In genomic region chr5:150448353-150448752, GRCh38 we compare ENCODE assay signal across 1 cellular context.
TF ChIP-seq lines count a peak whose summit lies in the region.

No MANE protein-coding gene starts in this region.

TF ChIP-seq in K562, 482 proteins besides CTCF, POLR2A, EP300 and RAD21 (continued from another document and continues in another):
- TF ChIP-seq MYBL2 (IDR thresholded peaks at IDR 0.05; ENCODE audit: low read depth), result no peak
- TF ChIP-seq MYBL2 (CRISPR knock-in tag; IDR thresholded peaks at IDR 0.05; ENCODE audit: borderline replicate concordance), result no peak
- no peak for TF ChIP-seq RBM25 (IDR thresholded peaks at IDR 0.05; ENCODE audit: low read depth, low read length, severe bottlenecking)
- no peak for TF ChIP-seq NCOA2 (IDR thresholded peaks at IDR 0.05; ENCODE audit: partially characterized antibody in 2 of 2)
- TF ChIP-seq CBFB (CRISPR knock-in tag; IDR thresholded peaks at IDR 0.05), result no peak
- TF ChIP-seq NR3C1 (CRISPR knock-in tag; IDR thresholded peaks at IDR 0.05), result no peak
- no peak for TF ChIP-seq BCL6 (CRISPR knock-in tag; IDR thresholded peaks at IDR 0.05)
- no peak for TF ChIP-seq CBFA2T3 (IDR thresholded peaks at IDR 0.05)
- 0 out of 2 replicates have a peak, but pooled peaks have one; percentile 26 for TF ChIP-seq ELF2 (CRISPR knock-in tag; IDR thresholded peaks at IDR 0.05)
- 0 out of 4 replicates have a peak, but pooled peaks of 1 of the 2 experiments have one; percentile 16 for TF ChIP-seq MNT (conservative IDR thresholded peaks at IDR 0.05)
- 0 out of 2 replicates have a peak, but pooled peaks have one; percentile 12 for TF ChIP-seq DPF2 (IDR thresholded peaks at IDR 0.05)
- no peak for TF ChIP-seq ZC3H11A (IDR thresholded peaks at IDR 0.05; ENCODE audit: low read depth, low read length)
- TF ChIP-seq RUNX1 (IDR thresholded peaks at IDR 0.05; ENCODE audit: low read depth), result no peak
- TF ChIP-seq HDAC2 (IDR thresholded peaks at IDR 0.05), result no peak
- no peak for TF ChIP-seq ZNF175 (CRISPR knock-in tag; IDR thresholded peaks at IDR 0.05; ENCODE audit: low read depth)
- no peak for TF ChIP-seq MLX (CRISPR knock-in tag; conservative IDR thresholded peaks at IDR 0.05)
- TF ChIP-seq, protein P1, sequence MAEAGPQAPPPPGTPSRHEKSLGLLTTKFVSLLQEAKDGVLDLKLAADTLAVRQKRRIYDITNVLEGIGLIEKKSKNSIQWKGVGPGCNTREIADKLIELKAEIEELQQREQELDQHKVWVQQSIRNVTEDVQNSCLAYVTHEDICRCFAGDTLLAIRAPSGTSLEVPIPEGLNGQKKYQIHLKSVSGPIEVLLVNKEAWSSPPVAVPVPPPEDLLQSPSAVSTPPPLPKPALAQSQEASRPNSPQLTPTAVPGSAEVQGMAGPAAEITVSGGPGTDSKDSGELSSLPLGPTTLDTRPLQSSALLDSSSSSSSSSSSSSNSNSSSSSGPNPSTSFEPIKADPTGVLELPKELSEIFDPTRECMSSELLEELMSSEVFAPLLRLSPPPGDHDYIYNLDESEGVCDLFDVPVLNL (CRISPR knock-in tag; IDR thresholded peaks at IDR 0.05; ENCODE audit: low read depth), result no peak
- TF ChIP-seq ETV1 (tag; conservative IDR thresholded peaks at IDR 0.05; ENCODE audit: low read depth), result peak; percentile 53; the same call in 1 of the 2 replicates
- no peak for TF ChIP-seq PHTF2 (CRISPR knock-in tag; IDR thresholded peaks at IDR 0.05)
- TF ChIP-seq RFX1 (IDR thresholded peaks at IDR 0.05), result no peak
- TF ChIP-seq ZNF551 (CRISPR knock-in tag; IDR thresholded peaks at IDR 0.05), result no peak
- TF ChIP-seq RBM17 (IDR thresholded peaks at IDR 0.05; ENCODE audit: borderline replicate concordance, low read depth, low read length), result no peak
- no peak for TF ChIP-seq NR1H2 (CRISPR knock-in tag; IDR thresholded peaks at IDR 0.05)
- TF ChIP-seq RAD51 (IDR thresholded peaks at IDR 0.05; ENCODE audit: borderline replicate concordance, low read depth), result no peak
- no peak for TF ChIP-seq TAF1 (IDR thresholded peaks at IDR 0.05; ENCODE audit: control insufficient read depth, extremely low read depth, insufficient read depth, low read length, severe bottlenecking)
- no peak for TF ChIP-seq ZBTB26 (CRISPR knock-in tag; IDR thresholded peaks at IDR 0.05)
- no peak for TF ChIP-seq MTA2 (IDR thresholded peaks at IDR 0.05; ENCODE audit: low read depth)
- TF ChIP-seq THRAP3 (IDR thresholded peaks at IDR 0.05; ENCODE audit: borderline replicate concordance), result no peak
- no peak for TF ChIP-seq ZNF77 (CRISPR knock-in tag; IDR thresholded peaks at IDR 0.05)
- TF ChIP-seq MCM3 (IDR thresholded peaks at IDR 0.05), result no peak
- TF ChIP-seq, protein P2, sequence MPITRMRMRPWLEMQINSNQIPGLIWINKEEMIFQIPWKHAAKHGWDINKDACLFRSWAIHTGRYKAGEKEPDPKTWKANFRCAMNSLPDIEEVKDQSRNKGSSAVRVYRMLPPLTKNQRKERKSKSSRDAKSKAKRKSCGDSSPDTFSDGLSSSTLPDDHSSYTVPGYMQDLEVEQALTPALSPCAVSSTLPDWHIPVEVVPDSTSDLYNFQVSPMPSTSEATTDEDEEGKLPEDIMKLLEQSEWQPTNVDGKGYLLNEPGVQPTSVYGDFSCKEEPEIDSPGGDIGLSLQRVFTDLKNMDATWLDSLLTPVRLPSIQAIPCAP (CRISPR knock-in tag; IDR thresholded peaks at IDR 0.05; ENCODE audit: borderline replicate concordance), result no peak
- peak in 1 of 2 experiments; percentile 25; a peak in 1 of 4 replicates for TF ChIP-seq HDAC1 (IDR thresholded peaks at IDR 0.05)
- no peak for TF ChIP-seq RBBP5 (IDR thresholded peaks at IDR 0.05; ENCODE audit: borderline replicate concordance, insufficient read depth, low read length, poor library complexity, severe bottlenecking)
- no peak for TF ChIP-seq MBD2 (IDR thresholded peaks at IDR 0.05; ENCODE audit: borderline replicate concordance, low read depth)
- TF ChIP-seq ZBTB33 (CRISPR knock-in tag; IDR thresholded peaks at IDR 0.05), result no peak
- no peak for TF ChIP-seq FOXA1 (IDR thresholded peaks at IDR 0.05; ENCODE audit: borderline replicate concordance)
- TF ChIP-seq RBM14 (IDR thresholded peaks at IDR 0.05; ENCODE audit: borderline replicate concordance, insufficient read depth, low read depth, low read length), result no peak
- TF ChIP-seq, protein P3, sequence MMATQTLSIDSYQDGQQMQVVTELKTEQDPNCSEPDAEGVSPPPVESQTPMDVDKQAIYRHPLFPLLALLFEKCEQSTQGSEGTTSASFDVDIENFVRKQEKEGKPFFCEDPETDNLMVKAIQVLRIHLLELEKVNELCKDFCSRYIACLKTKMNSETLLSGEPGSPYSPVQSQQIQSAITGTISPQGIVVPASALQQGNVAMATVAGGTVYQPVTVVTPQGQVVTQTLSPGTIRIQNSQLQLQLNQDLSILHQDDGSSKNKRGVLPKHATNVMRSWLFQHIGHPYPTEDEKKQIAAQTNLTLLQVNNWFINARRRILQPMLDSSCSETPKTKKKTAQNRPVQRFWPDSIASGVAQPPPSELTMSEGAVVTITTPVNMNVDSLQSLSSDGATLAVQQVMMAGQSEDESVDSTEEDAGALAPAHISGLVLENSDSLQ (IDR thresholded peaks at IDR 0.05), result no peak
- TF ChIP-seq ZNF592 (IDR thresholded peaks at IDR 0.05), result no peak
- no peak for TF ChIP-seq NFE2L1 (tag; IDR thresholded peaks at IDR 0.05; ENCODE audit: borderline replicate concordance, low read depth)
- TF ChIP-seq ZNF133 (CRISPR knock-in tag; IDR thresholded peaks at IDR 0.05), result no peak
- no peak for TF ChIP-seq ELF4 (CRISPR knock-in tag; IDR thresholded peaks at IDR 0.05)
- peak in 1 of 2 experiments; percentile 26; a peak in 2 of 4 replicates for TF ChIP-seq SIN3A (IDR thresholded peaks at IDR 0.05; ENCODE audit: borderline replicate concordance in 2 of 2, control insufficient read depth in 1 of 2, low read depth in 2 of 2, low read length in 2 of 2)
- TF ChIP-seq, protein P4, sequence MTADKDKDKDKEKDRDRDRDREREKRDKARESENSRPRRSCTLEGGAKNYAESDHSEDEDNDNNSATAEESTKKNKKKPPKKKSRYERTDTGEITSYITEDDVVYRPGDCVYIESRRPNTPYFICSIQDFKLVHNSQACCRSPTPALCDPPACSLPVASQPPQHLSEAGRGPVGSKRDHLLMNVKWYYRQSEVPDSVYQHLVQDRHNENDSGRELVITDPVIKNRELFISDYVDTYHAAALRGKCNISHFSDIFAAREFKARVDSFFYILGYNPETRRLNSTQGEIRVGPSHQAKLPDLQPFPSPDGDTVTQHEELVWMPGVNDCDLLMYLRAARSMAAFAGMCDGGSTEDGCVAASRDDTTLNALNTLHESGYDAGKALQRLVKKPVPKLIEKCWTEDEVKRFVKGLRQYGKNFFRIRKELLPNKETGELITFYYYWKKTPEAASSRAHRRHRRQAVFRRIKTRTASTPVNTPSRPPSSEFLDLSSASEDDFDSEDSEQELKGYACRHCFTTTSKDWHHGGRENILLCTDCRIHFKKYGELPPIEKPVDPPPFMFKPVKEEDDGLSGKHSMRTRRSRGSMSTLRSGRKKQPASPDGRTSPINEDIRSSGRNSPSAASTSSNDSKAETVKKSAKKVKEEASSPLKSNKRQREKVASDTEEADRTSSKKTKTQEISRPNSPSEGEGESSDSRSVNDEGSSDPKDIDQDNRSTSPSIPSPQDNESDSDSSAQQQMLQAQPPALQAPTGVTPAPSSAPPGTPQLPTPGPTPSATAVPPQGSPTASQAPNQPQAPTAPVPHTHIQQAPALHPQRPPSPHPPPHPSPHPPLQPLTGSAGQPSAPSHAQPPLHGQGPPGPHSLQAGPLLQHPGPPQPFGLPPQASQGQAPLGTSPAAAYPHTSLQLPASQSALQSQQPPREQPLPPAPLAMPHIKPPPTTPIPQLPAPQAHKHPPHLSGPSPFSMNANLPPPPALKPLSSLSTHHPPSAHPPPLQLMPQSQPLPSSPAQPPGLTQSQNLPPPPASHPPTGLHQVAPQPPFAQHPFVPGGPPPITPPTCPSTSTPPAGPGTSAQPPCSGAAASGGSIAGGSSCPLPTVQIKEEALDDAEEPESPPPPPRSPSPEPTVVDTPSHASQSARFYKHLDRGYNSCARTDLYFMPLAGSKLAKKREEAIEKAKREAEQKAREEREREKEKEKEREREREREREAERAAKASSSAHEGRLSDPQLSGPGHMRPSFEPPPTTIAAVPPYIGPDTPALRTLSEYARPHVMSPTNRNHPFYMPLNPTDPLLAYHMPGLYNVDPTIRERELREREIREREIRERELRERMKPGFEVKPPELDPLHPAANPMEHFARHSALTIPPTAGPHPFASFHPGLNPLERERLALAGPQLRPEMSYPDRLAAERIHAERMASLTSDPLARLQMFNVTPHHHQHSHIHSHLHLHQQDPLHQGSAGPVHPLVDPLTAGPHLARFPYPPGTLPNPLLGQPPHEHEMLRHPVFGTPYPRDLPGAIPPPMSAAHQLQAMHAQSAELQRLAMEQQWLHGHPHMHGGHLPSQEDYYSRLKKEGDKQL (CRISPR knock-in tag; IDR thresholded peaks at IDR 0.05; ENCODE audit: borderline replicate concordance), result no peak
